ENCODE assay signal across 21 cellular contexts in the genomic region with DNA sequence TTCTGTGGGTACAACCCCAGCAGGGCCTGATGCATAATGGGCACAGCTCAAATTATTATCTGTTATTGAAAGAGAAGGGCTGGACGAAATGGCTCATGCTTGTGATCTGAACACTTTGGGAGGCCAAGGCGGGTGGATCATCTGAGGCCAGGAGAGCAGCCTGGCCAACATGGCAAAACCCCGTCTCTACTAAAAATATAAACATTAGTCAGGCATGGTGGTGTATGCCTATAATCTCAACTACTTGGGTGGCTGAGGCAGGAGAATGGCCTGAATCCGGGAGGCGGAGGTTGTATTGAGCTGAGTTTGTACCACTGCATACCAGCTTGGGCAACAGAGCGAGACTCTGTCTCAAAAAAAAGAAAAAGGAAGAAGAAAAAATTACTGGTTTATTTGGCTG.
DNase-seq lines count a peak whose midpoint lies in the region; ATAC-seq and TF ChIP-seq lines count a peak whose summit lies in the region.
"Had no signal": no experiment of that assay in that cellular context is flagged by ENCODE, and none has a peak within 500 bp of the region (broad histone marks: within the 10 kb centered on the region; RNA-seq: fewer than 3 reads in every experiment).

No MANE protein-coding gene starts in this region.

- H3K36me3 ChIP-seq in left ventricle myocardium inferior (peaks cover 69% of the 10 kb centered on the region), SU-DHL-6 (ENCODE audit: low read length) (peaks cover 4% of the 10 kb centered on the region; the same call in 1 of the 2 replicates), psoas muscle (ENCODE audit: insufficient read depth in 1 of 2, low read depth in 1 of 2) (peaks cover 6 to 76% of the 10 kb centered on the region in 2 donors), thyroid gland (peaks cover 40 to 54% of the 10 kb centered on the region in 2 donors)

- ATAC-seq in psoas muscle, result peak; percentile 64 to 91 (median 81)
- ATAC-seq: A549, GM12878, PC-3 had no signal

- TF ChIP-seq POLR2A in thyroid gland (IDR thresholded peaks at IDR 0.05), result no peak

- H3K9ac ChIP-seq in SU-DHL-6 (ENCODE audit: low read length), result peak overlapping the region; percentile 11; the same call in 1 of the 2 replicates
- H3K9ac ChIP-seq: BLaER1 treated with 17β-estradiol and CSF1 and Interleukin-3, amounts not matched to agents 10 nM and 100 nM had no signal

- H4K20me1 ChIP-seq in SU-DHL-6 (ENCODE audit: low read depth, low read length), result no peaks in the 10 kb centered on the region

- H3K27ac ChIP-seq in left ventricle myocardium inferior (replicated peaks) (peak overlapping the region; percentile 71), SU-DHL-6 (ENCODE audit: low read depth, low read length) (peak overlapping the region; percentile 78), psoas muscle (peak overlapping the region; percentile 60), thyroid gland (peak overlapping the region; percentile 74 to 82 (median 76))
- H3K27ac ChIP-seq: A549; BLaER1 treated with 17β-estradiol and CSF1 and Interleukin-3, amounts not matched to agents 10 nM and 100 nM had no signal

- H3K9me3 ChIP-seq in left ventricle myocardium inferior (replicated peaks) (no peaks in the 10 kb centered on the region), SU-DHL-6 (ENCODE audit: insufficient read depth, low read length) (no peaks in the 10 kb centered on the region), psoas muscle (no peaks in the 10 kb centered on the region), thyroid gland (no peaks in the 10 kb centered on the region)
- H3K9me3 ChIP-seq: A549; BLaER1 treated with 17β-estradiol and CSF1 and Interleukin-3, amounts not matched to agents 10 nM and 100 nM; Caco-2; MG63 had no signal

- H3K27me3 ChIP-seq in left ventricle myocardium inferior (ENCODE audit: low read depth) (no peaks in the 10 kb centered on the region), SU-DHL-6 (ENCODE audit: low read length) (no peaks in the 10 kb centered on the region), psoas muscle (ENCODE audit: insufficient read depth in 3 of 3, low read length in 2 of 3) (no peaks in the 10 kb centered on the region), thyroid gland (no peaks in the 10 kb centered on the region)
- H3K27me3 ChIP-seq: BLaER1 treated with 17β-estradiol and CSF1 and Interleukin-3, amounts not matched to agents 10 nM and 100 nM; MG63 had no signal

- intact Hi-C loops in left ventricle myocardium inferior (cut with micrococcal nuclease) (no loop called here), cardiac septum (cut with DNase I) (no loop called here), psoas muscle (cut with DNase I) (loop anchor here in 1 of 2 donors (10.0 kb wide), 1 partner anchor 45 kb away; no protein-coding TSS in a partner anchor), thyroid gland (cut with DNase I) (no loop called here)

- H3K9me2 ChIP-seq in SU-DHL-6 (replicated peaks; ENCODE audit: insufficient read depth, low read length), result no peaks in the 10 kb centered on the region

- peaks cover 9% of the 10 kb centered on the region for H3F3A ChIP-seq in SU-DHL-6 (ENCODE audit: insufficient read depth)

- H3K4me3 ChIP-seq in left ventricle myocardium inferior (no peak overlapping the region), SU-DHL-6 (ENCODE audit: insufficient read depth, low read length, poor library complexity, severe bottlenecking) (no peak overlapping the region), psoas muscle (no peak overlapping the region), thyroid gland (replicated peaks in 1 of 3) (no peak overlapping the region)
- H3K4me3 ChIP-seq: A549; BLaER1 treated with 17β-estradiol and CSF1 and Interleukin-3, amounts not matched to agents 10 nM and 100 nM; GM12878; MG63 had no signal

- H3K79me2 ChIP-seq in SU-DHL-6 (ENCODE audit: insufficient read depth, low read length), result no peaks in the 10 kb centered on the region

- H2AFZ ChIP-seq in SU-DHL-6 (ENCODE audit: low read depth, low read length, severe bottlenecking), result no peak overlapping the region

- H3K4me1 ChIP-seq in left ventricle myocardium inferior (peaks cover 30% of the 10 kb centered on the region), psoas muscle (peaks cover 28% of the 10 kb centered on the region), thyroid gland (peaks cover 20 to 24% of the 10 kb centered on the region in 2 donors)
- H3K4me1 ChIP-seq: Caco-2 had no signal

- WGBS in psoas muscle, 3 donors, result 34 to 51% (median 39%) methylated on average over 6 of the region's 6 CpGs
- WGBS in thyroid gland, 2 donors, result 64 to 71% methylated on average over 6 of the region's 6 CpGs

- peak overlapping the region; percentile 29 for H3K4me2 ChIP-seq in SU-DHL-6 (ENCODE audit: low read depth, low read length, poor library complexity, severe bottlenecking)
- H3K4me2 ChIP-seq: A549 had no signal

- TF ChIP-seq CTCF in left ventricle myocardium inferior (IDR thresholded peaks at IDR 0.05; ENCODE audit: borderline replicate concordance) (no peak), SU-DHL-6 (IDR thresholded peaks at IDR 0.05; ENCODE audit: insufficient read depth, low read length, poor library complexity, severe bottlenecking) (no peak), psoas muscle (IDR thresholded peaks at IDR 0.05) (no peak), thyroid gland (IDR thresholded peaks at IDR 0.05) (no peak)

- no peak for DNase-seq in left ventricle myocardium inferior
- no peak for DNase-seq in cardiac septum (ENCODE audit: low spot score)
- DNase-seq in psoas muscle, result no peak
- peak; percentile 50 to 65 for DNase-seq in thyroid gland
- no peak for DNase-seq in NCI-H1105 treated with DMSO at 0.1 percent for 48 hours (lab: John Stamatoyannopoulos, UW)
- DNase-seq in RPMI8226, result no peak
- DNase-seq: Caco-2; CD4-positive, alpha-beta memory T cell; DND-41; H9; HFFc6; MG63; NCI-H1417 treated with DMSO at 0.1 percent for 48 hours; NCI-H187; NCI-H446; NCI-H526 treated with DMSO at 0.1 percent for 48 hours; PC-3 had no signal

Comparison
In these comparisons a context has a peak if more than half of its experiments do, and no peak if none do; other contexts are left out.
1. DNase-seq: peak in thyroid gland (2 of 2); none in left ventricle myocardium inferior (single experiment), cardiac septum (single experiment), psoas muscle (0 of 2), NCI-H1105 treated with DMSO at 0.1 percent for 48 hours (single experiment) and RPMI8226 (single experiment).
2. Peak in every context shown above with its lines, with median percentiles within 50 percentile points of each other: H3K27ac ChIP-seq.